In genomic region chrX:71532078-71532752, GRCh38 we compare ENCODE assay signal across 8 cellular contexts. TPM values are rescaled to one million over a fixed set of nuclear protein-coding genes. Genes with fewer than 3 reads are reported as not detected.
A peak's percentile ranks its signal among the peaks of the same experiment; 100 is the strongest.
DNase-seq lines count a peak whose midpoint lies in the region; ATAC-seq, FAIRE-seq and TF ChIP-seq lines count a peak whose summit lies in the region.

No MANE protein-coding gene starts in this region.

- peak; percentile 13 to 19; a peak in 3 of 6 replicates for ATAC-seq in A549
- ATAC-seq in GM19023 (IDR thresholded peaks at IDR 0.05; ENCODE audit: unreplicated experiment): peak; percentile 28
- peak; percentile 68 for ATAC-seq in T-helper 17 cell
- ATAC-seq in body of pancreas: peak; percentile 12

- CTCF ChIA-PET in A549 (lab: Yijun Ruan, JAX): interaction anchor here (1.1 kb wide), 1 partner anchor 10 kb away, joined by 3 read pairs; no protein-coding TSS in a partner anchor

- TF ChIP-seq POLR2A in A549 (IDR thresholded peaks at IDR 0.05; ENCODE audit: low read length) (no peak), body of pancreas (IDR thresholded peaks at IDR 0.05) (no peak)

- H3K4me3 ChIP-seq in A549 (peak overlapping the region; percentile 82), body of pancreas (no peak overlapping the region), kidney (ENCODE audit: low read length in 2 of 2) (peak overlapping the region; percentile 82 to 96)

- peaks cover 20% of the 10 kb centered on the region for H3K4me1 Mint-ChIP-seq in T-helper 17 cell

- H3K4me2 ChIP-seq in A549: peak overlapping the region; percentile 70

- DNase-seq in A549 (ENCODE audit: low read depth in 1 of 2, low spot score in 1 of 2) (peak; percentile 8 to 12), HT1080 (ENCODE audit: low read depth) (peak; percentile 47), T-helper 17 cell (peak; percentile 17 to 48 (median 21)), body of pancreas (peak in 3 of 4 donors; percentile 14 to 27 (median 14)), kidney (no peak), cerebellum (ENCODE audit: low spot score) (no peak)
- DNase-seq in stimulated activated CD4-positive, alpha-beta T cell treated with anti-CD3 and anti-CD28 coated beads, Interleukin-4, amount 100 ng/mL, for 1 hour: peak; percentile 40

- no peaks in the 10 kb centered on the region for H3K27me3 ChIP-seq in body of pancreas

- peak overlapping the region; percentile 99 for H3K4me3 Mint-ChIP-seq in T-helper 17 cell

- no peak for TF ChIP-seq EP300 in A549 (IDR thresholded peaks at IDR 0.05)

- no peak for TF ChIP-seq RAD21 in A549 (conservative IDR thresholded peaks at IDR 0.05 in 1 of 2, IDR thresholded peaks at IDR 0.05 in 1 of 2)

- 25% methylated on average over 25 of the region's 25 CpGs for WGBS in A549 (ENCODE audit: missing lambda C conversion rate)
- WGBS in body of pancreas, 2 donors: 0 to 1% methylated on average over 9 to 24 of the region's 25 CpGs

- peaks cover 12% of the 10 kb centered on the region; the same call in 1 of the 3 replicates for H3K4me1 ChIP-seq in A549
- H3K4me1 ChIP-seq in body of pancreas: no peaks in the 10 kb centered on the region
- H3K4me1 ChIP-seq in kidney (ENCODE audit: control insufficient read depth in 1 of 2, insufficient read depth in 1 of 2, low read depth in 1 of 2, low read length in 2 of 2): peaks cover 0 to 4% of the 10 kb centered on the region in 2 donors

- peaks cover 8% of the 10 kb centered on the region for H3K36me3 Mint-ChIP-seq in T-helper 17 cell (ENCODE audit: low read depth)

- H3K9ac ChIP-seq in kidney (ENCODE audit: low read length in 2 of 2): peak overlapping the region; percentile 0 to 84

- no peaks in the 10 kb centered on the region for H3K27me3 Mint-ChIP-seq in T-helper 17 cell

- H3K27ac Mint-ChIP-seq in T-helper 17 cell: peak overlapping the region; percentile 97

- FAIRE-seq in A549 (lab: Jason Lieb, UNC) (peak; percentile 43), kidney (lab: Jason Lieb, UNC) (no peak)

- TF ChIP-seq CTCF in A549 (IDR thresholded peaks at IDR 0.05) (no peak), body of pancreas (IDR thresholded peaks at IDR 0.05) (no peak), kidney (IDR thresholded peaks at IDR 0.05; ENCODE audit: borderline replicate concordance, extremely low read depth, insufficient read depth) (no peak)

- POLR2A ChIA-PET in A549 (lab: Yijun Ruan, JAX): interaction anchor here (0.6 to 3.2 kb wide), 6 partner anchors 9 to 166 kb away, joined by 3 to 22 read pairs (median 4); partner anchors contain the start of gene TAF1

- H3K9me3 ChIP-seq in A549 (no peaks in the 10 kb centered on the region), T-helper 17 cell (ENCODE audit: control insufficient read depth, low read length, poor library complexity, severe bottlenecking) (no peaks in the 10 kb centered on the region), body of pancreas (no peaks in the 10 kb centered on the region), kidney (ENCODE audit: control insufficient read depth in 1 of 2, low read length in 2 of 2) (no peaks in the 10 kb centered on the region)

- H3K36me3 ChIP-seq in body of pancreas (replicated peaks in 1 of 2; ENCODE audit: insufficient read depth in 1 of 2, low read depth in 2 of 2): no peaks in the 10 kb centered on the region
- H3K36me3 ChIP-seq in kidney (ENCODE audit: control insufficient read depth in 1 of 2, insufficient read depth in 2 of 2, low read length in 2 of 2): no peaks in the 10 kb centered on the region

- intact Hi-C loops in body of pancreas (cut with DNase I): no loop called here
- intact Hi-C loops in kidney (cut with DNase I): no loop called here

- H3K27ac ChIP-seq in A549 (peak overlapping the region; percentile 85 to 92), body of pancreas (peak overlapping the region; percentile 72 to 94 (median 90)), kidney (ENCODE audit: low read depth in 2 of 2, low read length in 2 of 2) (peak overlapping the region; percentile 88 to 94)

TF ChIP-seq in A549, 52 proteins besides CTCF, POLR2A, EP300 and RAD21:
- TF ChIP-seq ZFP36 (IDR thresholded peaks at IDR 0.05; ENCODE audit: borderline replicate concordance, partially characterized antibody) (no peak), MAFK (IDR thresholded peaks at IDR 0.05; ENCODE audit: partially characterized antibody) (peak; percentile 25)

RNA-seq across cellular contexts. Expression of gene OGT, which starts 0.7 kb away (rescaled TPM):
- polyA plus RNA-seq in A549 (2011; rRNA removed): 290 and 300 TPM in 2 replicates
- 34.9 and 35.3 TPM in 2 replicates for polyA plus RNA-seq in A549 (2012; cell fraction: cytosol; rRNA removed)
- polyA plus RNA-seq in A549 (2012; cell fraction: nucleus; rRNA removed): 187 and 235 TPM in 2 replicates
- polyA plus RNA-seq in A549 (2017; fragmentation: RNase III; extraction: RNeasy Plus Mini Kit Qiagen cat#74134 plus additional on column Dnase treatment): 42.7 to 47.8 TPM (median 47.3 TPM) in 3 replicates
- polyA minus RNA-seq in A549 (2011; rRNA and poly(A)+ RNA removed): 225 and 326 TPM in 2 replicates
- total RNA-seq in HT1080 (2014; rRNA removed; shearing (Covaris generic)): 49.6 and 55.5 TPM in 2 replicates
- polyA plus RNA-seq in HT1080 (2015; cell fraction: cytosol; rRNA removed): 24.0 and 26.4 TPM in 2 replicates
- polyA plus RNA-seq in HT1080 (2015; cell fraction: nucleus; rRNA removed): 1,084 and 1,218 TPM in 2 replicates
- total RNA-seq in T-helper 17 cell: 100 to 1,000 TPM; 423 to 453 TPM
- total RNA-seq in body of pancreas: 100 to 1,000 TPM; 180 to 184 TPM
- 147 TPM for total RNA-seq in kidney
- 32.2 TPM for polyA plus RNA-seq in kidney (ENCODE audit: insufficient read depth, low read depth, low replicate concordance)
- total RNA-seq in cerebellum: 254 TPM

RNA-seq across cellular contexts. Expression of gene GCNA, which starts 46.0 kb away (rescaled TPM):
- polyA plus RNA-seq in A549 (2011; rRNA removed) (1.5 and 1.7 TPM in 2 replicates), A549 (2017; fragmentation: RNase III; extraction: RNeasy Plus Mini Kit Qiagen cat#74134 plus additional on column Dnase treatment) (1.4 to 1.6 TPM (median 1.6 TPM) in 3 replicates), kidney (ENCODE audit: insufficient read depth, low read depth, low replicate concordance) (1.6 TPM)
- polyA plus RNA-seq in A549 (2012; cell fraction: cytosol; rRNA removed): 0.45 and 0.61 TPM in 2 replicates
- 2.0 and 3.5 TPM in 2 replicates for polyA plus RNA-seq in A549 (2012; cell fraction: nucleus; rRNA removed)
- 1.0 and 2.1 TPM in 2 replicates for polyA minus RNA-seq in A549 (2011; rRNA and poly(A)+ RNA removed)
- 0.87 and 1.4 TPM in 2 replicates for total RNA-seq in HT1080 (2014; rRNA removed; shearing (Covaris generic))
- polyA plus RNA-seq in HT1080 (2015; cell fraction: cytosol; rRNA removed): 0.51 and 0.71 TPM in 2 replicates
- 5.1 and 5.6 TPM in 2 replicates for polyA plus RNA-seq in HT1080 (2015; cell fraction: nucleus; rRNA removed)
- total RNA-seq in T-helper 17 cell (1 to 10 TPM; 1.2 to 1.3 TPM), body of pancreas (1 to 10 TPM; 3.6 to 6.9 TPM), kidney (2.7 TPM), cerebellum (4.5 TPM)

Comparison
In these comparisons a context has a peak if more than half of its experiments do, and no peak if none do; other contexts are left out.
1. ATAC-seq: peak in every context shown above with its lines; median percentile 68 in T-helper 17 cell; 28 in GM19023; 16 in A549; 12 in body of pancreas.
2. DNase-seq: peak in A549 (2 of 2), HT1080 (single experiment), T-helper 17 cell (3 of 3), body of pancreas (3 of 4) and stimulated activated CD4-positive, alpha-beta T cell treated with anti-CD3 and anti-CD28 coated beads, Interleukin-4, amount 100 ng/mL, for 1 hour (single experiment); none in kidney (single experiment) and cerebellum (single experiment).
3. H3K4me3 ChIP-seq: peak in A549 (single experiment) and kidney (2 of 2); none in body of pancreas (0 of 2).
4. Peak in every context shown above with its lines, with median percentiles within 50 percentile points of each other: H3K27ac ChIP-seq.